8 cellular contexts compared by ENCODE assay signal in the genomic region with DNA sequence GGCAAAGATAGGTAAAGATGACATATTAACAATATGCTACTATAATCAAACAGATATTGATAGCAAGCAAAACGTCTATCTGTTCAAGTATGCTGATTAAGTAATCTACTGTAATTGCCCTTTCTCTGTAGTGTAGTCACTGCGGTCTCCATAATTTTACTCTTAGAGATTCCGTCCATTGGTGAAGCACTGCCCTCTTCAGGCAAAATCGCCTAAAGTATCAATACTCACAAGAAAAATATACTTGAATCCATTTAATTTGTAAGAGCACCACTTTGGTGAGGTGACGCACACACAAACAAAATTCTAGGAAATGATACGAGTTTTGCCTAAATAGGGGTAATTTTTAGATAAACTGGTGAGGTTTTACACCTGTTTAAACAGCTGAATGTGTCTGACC.
DNase-seq lines count a peak whose midpoint lies in the region; ATAC-seq and TF ChIP-seq lines count a peak whose summit lies in the region.

No MANE protein-coding gene starts in this region.

- no peaks in the 10 kb centered on the region for H3K9me3 Mint-ChIP-seq in nephron progenitor cell
- H3K9me3 Mint-ChIP-seq in activated CD4-positive, alpha-beta T cell treated with anti-CD3 and anti-CD28 coated beads, Interleukin-2, amount 10 ng/mL, durations not matched to agents 24 days and 14 days: no peaks in the 10 kb centered on the region

- peak; percentile 36 to 64 for TF ChIP-seq CTCF in mammary epithelial cell (conservative IDR thresholded peaks at IDR 0.05 in 1 of 2, IDR thresholded peaks at IDR 0.05 in 1 of 2; ENCODE audit: extremely low read depth in 1 of 2, insufficient read depth in 1 of 2, low read depth in 1 of 2, low read length in 2 of 2)
- peak; percentile 45 for TF ChIP-seq CTCF in nephron progenitor cell (IDR thresholded peaks at IDR 0.05)

- dilution Hi-C loops in mammary epithelial cell (cut with HindIII; ENCODE audit: low sequenced_read_pairs): no loop called here

- no peaks in the 10 kb centered on the region for H3K27me3 ChIP-seq in mammary epithelial cell (ENCODE audit: insufficient read depth, low read length)

- H3K4me3 Mint-ChIP-seq in nephron progenitor cell: no peak overlapping the region
- no peak overlapping the region for H3K4me3 Mint-ChIP-seq in activated CD4-positive, alpha-beta T cell treated with anti-CD3 and anti-CD28 coated beads, Interleukin-2, amount 10 ng/mL, durations not matched to agents 24 days and 14 days

- H3K27me3 Mint-ChIP-seq in nephron progenitor cell (ENCODE audit: low read depth, poor library complexity): no peaks in the 10 kb centered on the region
- no peaks in the 10 kb centered on the region for H3K27me3 Mint-ChIP-seq in activated CD4-positive, alpha-beta T cell treated with anti-CD3 and anti-CD28 coated beads, Interleukin-2, amount 10 ng/mL, durations not matched to agents 24 days and 14 days

- intact Hi-C loops in mammary epithelial cell (cut with micrococcal nuclease): loop anchor here (1.0 to 10.0 kb wide), 6 partner anchors 59 to 1140 kb away; no protein-coding TSS in a partner anchor
- intact Hi-C loops in activated CD4-positive, alpha-beta T cell treated with anti-CD3 and anti-CD28 coated beads, Interleukin-2, amount 10 ng/mL, durations not matched to agents 24 days and 14 days (cut with micrococcal nuclease): no loop called here

- DNase-seq in ELR (ENCODE audit: low read depth) (peak; percentile 77), NCI-H1048 (lab: John Stamatoyannopoulos, UW) (peak; percentile 51), mammary epithelial cell (peak; percentile 52), nephron progenitor cell (peak; percentile 22), C1 segment of cervical spinal cord (lab: John Stamatoyannopoulos, UW) (no peak)
- DNase-seq in activated effector memory CD4-positive, alpha-beta T cell treated with Interleukin-2 at 50 U/mL for 16 hours: no peak
- no peak for DNase-seq in activated CD4-positive, alpha-beta T cell treated with anti-CD3 and anti-CD28 coated beads, Interleukin-2, amount 10 ng/mL, durations not matched to agents 24 days and 14 days

- H3K36me3 ChIP-seq in mammary epithelial cell (ENCODE audit: insufficient read depth, low read length): no peaks in the 10 kb centered on the region

- no TSS peak for BruUV-seq in mammary epithelial cell (replicated peaks; lab: Mats Ljungman, UMichigan)

- no peaks in the 10 kb centered on the region for H3K9me3 ChIP-seq in mammary epithelial cell (replicated peaks; ENCODE audit: insufficient read depth, low read length)

- no peak overlapping the region for H3K27ac Mint-ChIP-seq in nephron progenitor cell
- no peak overlapping the region for H3K27ac Mint-ChIP-seq in activated CD4-positive, alpha-beta T cell treated with anti-CD3 and anti-CD28 coated beads, Interleukin-2, amount 10 ng/mL, durations not matched to agents 24 days and 14 days

- in situ Hi-C loops in mammary epithelial cell (cut with MboI; ENCODE audit: low sequenced_read_pairs in 2 of 2): loop anchor here in 1 of 2 donors (25.0 kb wide), 1 partner anchor 690 kb away; no protein-coding TSS in a partner anchor

- 29% methylated on average over 6 of the region's 6 CpGs for WGBS in mammary epithelial cell (ENCODE audit: low coverage, missing lambda C conversion rate)

- no peak overlapping the region for H2AFZ ChIP-seq in mammary epithelial cell (ENCODE audit: low read depth, low read length)

- H3K79me2 ChIP-seq in mammary epithelial cell (ENCODE audit: insufficient read depth, low read length): no peaks in the 10 kb centered on the region

- no peak overlapping the region for H3K9ac ChIP-seq in mammary epithelial cell (ENCODE audit: insufficient read depth, low read length)

- CTCF ChIA-PET in mammary epithelial cell (lab: Charles Lee; ENCODE audit: low non-redundant PET): no interaction called here

- H3K36me3 Mint-ChIP-seq in nephron progenitor cell (ENCODE audit: low read depth): no peaks in the 10 kb centered on the region
- H3K36me3 Mint-ChIP-seq in activated CD4-positive, alpha-beta T cell treated with anti-CD3 and anti-CD28 coated beads, Interleukin-2, amount 10 ng/mL, durations not matched to agents 24 days and 14 days (ENCODE audit: low read depth): no peaks in the 10 kb centered on the region

- H3K4me1 Mint-ChIP-seq in nephron progenitor cell: peaks cover 5% of the 10 kb centered on the region
- H3K4me1 Mint-ChIP-seq in activated CD4-positive, alpha-beta T cell treated with anti-CD3 and anti-CD28 coated beads, Interleukin-2, amount 10 ng/mL, durations not matched to agents 24 days and 14 days: no peaks in the 10 kb centered on the region

- ATAC-seq in GM21381 (IDR thresholded peaks at IDR 0.05; ENCODE audit: unreplicated experiment): no peak

- H4K20me1 ChIP-seq in mammary epithelial cell (ENCODE audit: insufficient read depth, low read length): no peaks in the 10 kb centered on the region

- H3K4me2 ChIP-seq in mammary epithelial cell (ENCODE audit: insufficient read depth, low read depth, low read length): no peak overlapping the region

- no peak overlapping the region for H3K27ac ChIP-seq in mammary epithelial cell (ENCODE audit: insufficient read depth, low read depth, low read length)

- H3K4me1 ChIP-seq in mammary epithelial cell (ENCODE audit: insufficient read depth, low read length): no peaks in the 10 kb centered on the region

- no peak overlapping the region for H3K4me3 ChIP-seq in mammary epithelial cell (replicated peaks in 1 of 3; ENCODE audit: insufficient read depth in 1 of 3, low read depth in 2 of 3, low read length in 3 of 3)

Comparison
In these comparisons a context has a peak if more than half of its experiments do, and no peak if none do; other contexts are left out.
1. DNase-seq: peak in ELR (single experiment), NCI-H1048 (single experiment), mammary epithelial cell (single experiment) and nephron progenitor cell (single experiment); none in C1 segment of cervical spinal cord (0 of 14), activated effector memory CD4-positive, alpha-beta T cell treated with Interleukin-2 at 50 U/mL for 16 hours (single experiment) and activated CD4-positive, alpha-beta T cell treated with anti-CD3 and anti-CD28 coated beads, Interleukin-2, amount 10 ng/mL, durations not matched to agents 24 days and 14 days (single experiment).